Comparison of ENCODE assay signal across 31 cellular contexts in the genomic region with DNA sequence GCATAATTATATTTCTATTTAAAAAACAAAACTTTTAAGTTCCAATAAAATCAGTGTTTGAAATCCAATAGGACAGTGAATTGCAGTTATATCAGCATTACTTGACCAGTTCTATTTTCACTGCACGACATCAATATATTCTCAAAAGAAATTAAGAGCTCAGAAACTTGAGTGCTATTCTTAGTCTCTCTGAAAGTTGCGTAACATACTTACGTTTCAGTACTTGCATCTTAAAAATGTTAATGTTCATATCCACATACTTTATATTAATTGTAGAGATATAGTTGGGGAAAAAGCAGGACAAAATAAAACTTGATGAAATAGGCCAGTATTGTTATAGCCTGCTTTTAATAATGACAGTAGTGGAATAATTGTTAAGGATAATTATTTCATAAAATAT.
"Had no signal": no experiment of that assay in that cellular context is flagged by ENCODE, and none has a peak within 500 bp of the region (broad histone marks: within the 10 kb centered on the region; RNA-seq: fewer than 3 reads in every experiment).

No MANE protein-coding gene starts in this region.

- H3K4me1 ChIP-seq: adrenal gland, ascending aorta, breast epithelium, colonic mucosa, esophagus muscularis mucosa, foreskin keratinocyte, gastrocnemius medialis, heart left ventricle had no signal

- DNase-seq: activated CD4-positive, alpha-beta T cell treated with anti-CD3 and anti-CD28 coated beads for 1 hour; activated CD4-positive, alpha-beta T cell treated with anti-CD3 and anti-CD28 coated beads for 4 hours; activated CD4-positive, alpha-beta T cell treated with anti-CD3 and anti-CD28 coated beads, Interleukin-2, amount 10 ng/mL, durations not matched to agents 7 days and 5 days; activated CD4-positive, alpha-beta T cell treated with anti-CD3 and anti-CD28 coated beads, Interleukin-2, amount 50 U/mL, for 48 hours; activated CD8-positive, alpha-beta memory T cell treated with anti-CD3 and anti-CD28 coated beads for 24 hours; activated CD8-positive, alpha-beta T cell treated with anti-CD3 and anti-CD28 coated beads for 36 hours; activated effector memory CD4-positive, alpha-beta T cell treated with Interleukin-2 at 50 U/mL for 16 hours; activated gamma-delta T cell treated with Interleukin-2 at 50 U/mL for 16 hours; activated naive CD4-positive, alpha-beta T cell treated with anti-CD3 and anti-CD28 coated beads, Interleukin-2, amount 50 U/mL, for 16 hours; activated naive CD4-positive, alpha-beta T cell treated with Interleukin-2 at 50 U/mL for 16 hours; activated T-cell treated with anti-CD3 and anti-CD28 coated beads, Interleukin-2, amount 50 U/mL, for 4 hours; adrenal gland; central memory CD4-positive, alpha-beta T cell; cerebellar nuclear complex; colonic mucosa; effector memory CD4-positive, alpha-beta T cell; endodermal cell; foreskin keratinocyte; gastrocnemius medialis; glutamatergic neuron; heart left ventricle; hypothalamus; T-helper 2 cell had no signal

- H3K4me3 ChIP-seq: adrenal gland, ascending aorta, breast epithelium, cardiac muscle cell, colonic mucosa, esophagus muscularis mucosa, gastrocnemius medialis, heart left ventricle had no signal

- H3K9me3 ChIP-seq: adrenal gland, ascending aorta, colonic mucosa, esophagus muscularis mucosa, gastrocnemius medialis had no signal

- H3K27ac ChIP-seq: adrenal gland, ascending aorta, breast epithelium, cardiac muscle cell, colonic mucosa, esophagus muscularis mucosa, foreskin keratinocyte, gastrocnemius medialis, heart left ventricle, VCaP had no signal

- H3K36me3 ChIP-seq: adrenal gland, ascending aorta, breast epithelium, cardiac muscle cell, colonic mucosa, esophagus muscularis mucosa, gastrocnemius medialis, heart left ventricle had no signal

- FAIRE-seq: TTC549 had no signal

- ATAC-seq: activated CD8-positive, alpha-beta T cell treated with anti-CD3 and anti-CD28 coated beads for 36 hours; activated T-cell treated with anti-CD3 and anti-CD28 coated beads, Interleukin-2, amount 50 U/mL, for 4 hours; activated T-helper 17 cell treated with anti-CD3 and anti-CD28 coated beads, Interleukin-2, amount 50 U/mL, for 72 hours; foreskin keratinocyte; gastrocnemius medialis; heart left ventricle; WTC11 had no signal

- H3K27me3 ChIP-seq: adrenal gland, ascending aorta, breast epithelium, cardiac muscle cell, colonic mucosa, esophagus muscularis mucosa, foreskin keratinocyte, gastrocnemius medialis, heart left ventricle had no signal
